ENCODE assay signal across 15 cellular contexts in genomic region chr2:239329972-239330572, GRCh38.
DNase-seq lines count a peak whose midpoint lies in the region; ATAC-seq and TF ChIP-seq lines count a peak whose summit lies in the region.
"Had no signal": no experiment of that assay in that cellular context is flagged by ENCODE, and none has a peak within 500 bp of the region (broad histone marks: within the 10 kb centered on the region; RNA-seq: fewer than 3 reads in every experiment).

No MANE protein-coding gene starts in this region.

- peak overlapping the region; percentile 54 for H3K27ac Mint-ChIP-seq in activated naive CD8-positive, alpha-beta T cell treated with anti-CD3 and anti-CD28 coated beads, Interleukin-2, amount 10 ng/mL, durations not matched to agents 7 days and 5 days
- no peak overlapping the region for H3K27ac Mint-ChIP-seq in activated naive CD8-positive, alpha-beta T cell treated with anti-CD3 and anti-CD28 coated beads, Interleukin-2, amount 50 U/mL, for 24 hours
- peak overlapping the region; percentile 79 for H3K27ac Mint-ChIP-seq in nephron progenitor cell
- H3K27ac Mint-ChIP-seq: activated CD8-positive, alpha-beta T cell treated with anti-CD3 and anti-CD28 coated beads for 36 hours; dendritic cell treated with granulocyte-macrophage colony-stimulating factor and Interleukin-4, amounts not matched to agents 40 ng/mL and 50 ng/mL, for 4 days; natural killer cell treated with Interleukin-12 subunit alpha and Interleukin-12 subunit beta and Interleukin-15 and Interleukin-18, amount 100 ng/mL, for 72 hours had no signal

- no peaks in the 10 kb centered on the region for H3K9me3 Mint-ChIP-seq in activated naive CD8-positive, alpha-beta T cell treated with anti-CD3 and anti-CD28 coated beads, Interleukin-2, amount 10 ng/mL, durations not matched to agents 7 days and 5 days
- no peaks in the 10 kb centered on the region for H3K9me3 Mint-ChIP-seq in activated naive CD8-positive, alpha-beta T cell treated with anti-CD3 and anti-CD28 coated beads, Interleukin-2, amount 50 U/mL, for 24 hours
- peaks cover 4% of the 10 kb centered on the region for H3K9me3 Mint-ChIP-seq in nephron progenitor cell
- H3K9me3 Mint-ChIP-seq: dendritic cell treated with granulocyte-macrophage colony-stimulating factor and Interleukin-4, amounts not matched to agents 40 ng/mL and 50 ng/mL, for 4 days; natural killer cell treated with Interleukin-12 subunit alpha and Interleukin-12 subunit beta and Interleukin-15 and Interleukin-18, amount 100 ng/mL, for 72 hours had no signal

- H3K27me3 Mint-ChIP-seq in activated naive CD8-positive, alpha-beta T cell treated with anti-CD3 and anti-CD28 coated beads, Interleukin-2, amount 10 ng/mL, durations not matched to agents 7 days and 5 days: peaks cover 2% of the 10 kb centered on the region
- no peaks in the 10 kb centered on the region for H3K27me3 Mint-ChIP-seq in activated naive CD8-positive, alpha-beta T cell treated with anti-CD3 and anti-CD28 coated beads, Interleukin-2, amount 50 U/mL, for 24 hours
- H3K27me3 Mint-ChIP-seq in nephron progenitor cell (ENCODE audit: low read depth, poor library complexity): no peaks in the 10 kb centered on the region
- H3K27me3 Mint-ChIP-seq: activated CD8-positive, alpha-beta T cell treated with anti-CD3 and anti-CD28 coated beads for 36 hours; dendritic cell treated with granulocyte-macrophage colony-stimulating factor and Interleukin-4, amounts not matched to agents 40 ng/mL and 50 ng/mL, for 4 days had no signal

- no peak overlapping the region for H3K4me3 Mint-ChIP-seq in activated naive CD8-positive, alpha-beta T cell treated with anti-CD3 and anti-CD28 coated beads, Interleukin-2, amount 10 ng/mL, durations not matched to agents 7 days and 5 days
- H3K4me3 Mint-ChIP-seq in activated naive CD8-positive, alpha-beta T cell treated with anti-CD3 and anti-CD28 coated beads, Interleukin-2, amount 50 U/mL, for 24 hours: no peak overlapping the region
- H3K4me3 Mint-ChIP-seq in nephron progenitor cell: peak overlapping the region; percentile 25
- H3K4me3 Mint-ChIP-seq: activated CD8-positive, alpha-beta T cell treated with anti-CD3 and anti-CD28 coated beads for 36 hours; dendritic cell treated with granulocyte-macrophage colony-stimulating factor and Interleukin-4, amounts not matched to agents 40 ng/mL and 50 ng/mL, for 4 days; natural killer cell treated with Interleukin-12 subunit alpha and Interleukin-12 subunit beta and Interleukin-15 and Interleukin-18, amount 100 ng/mL, for 72 hours; T-helper 1 cell treated with Interleukin-12 subunit alpha and Interleukin-12 subunit beta and Interleukin-4 antibody, amounts not matched to agents 30 μg/mL and 1 μg/mL, for 36 hours had no signal

- H3K4me1 ChIP-seq in esophagus (ENCODE audit: control insufficient read depth in 2 of 2, insufficient read depth in 2 of 2, low read length in 1 of 2) (peaks cover 6 to 26% of the 10 kb centered on the region in 2 donors), uterus (peaks cover 22 to 25% of the 10 kb centered on the region in 2 donors)

- POLR2A ChIA-PET in activated naive CD8-positive, alpha-beta T cell treated with anti-CD3 and anti-CD28 coated beads, Interleukin-2, amount 10 ng/mL, durations not matched to agents 7 days and 5 days (lab: Charles Lee): interaction anchor here (0.8 kb wide), 1 partner anchor 69 kb away, joined by 3 read pairs; no protein-coding TSS in a partner anchor

- no peaks in the 10 kb centered on the region for H3K36me3 ChIP-seq in esophagus (ENCODE audit: control insufficient read depth in 2 of 2, insufficient read depth in 2 of 2, low read length in 1 of 2)
- no peaks in the 10 kb centered on the region for H3K36me3 ChIP-seq in uterus

- H3K27ac ChIP-seq in esophagus (ENCODE audit: low read depth in 2 of 2, low read length in 1 of 2): peak overlapping the region; percentile 85 to 86
- H3K27ac ChIP-seq in uterus: peak overlapping the region; percentile 92 to 94

- H3K4me3 ChIP-seq in esophagus (ENCODE audit: low read depth in 1 of 2, low read length in 2 of 2): no peak overlapping the region
- H3K4me3 ChIP-seq in uterus: no peak overlapping the region

- WGBS in esophagus, 2 donors: 77 to 85% methylated on average over 12 to 15 of the region's 15 CpGs

- H3K27me3 ChIP-seq in esophagus (ENCODE audit: control insufficient read depth in 1 of 2, insufficient read depth in 2 of 2, low read length in 2 of 2) (no peaks in the 10 kb centered on the region), uterus (no peaks in the 10 kb centered on the region)

- H3K36me3 Mint-ChIP-seq in activated naive CD8-positive, alpha-beta T cell treated with anti-CD3 and anti-CD28 coated beads, Interleukin-2, amount 10 ng/mL, durations not matched to agents 7 days and 5 days: peaks cover 3% of the 10 kb centered on the region
- peaks cover 7% of the 10 kb centered on the region for H3K36me3 Mint-ChIP-seq in activated naive CD8-positive, alpha-beta T cell treated with anti-CD3 and anti-CD28 coated beads, Interleukin-2, amount 50 U/mL, for 24 hours (ENCODE audit: low read depth)
- H3K36me3 Mint-ChIP-seq in nephron progenitor cell (ENCODE audit: low read depth): peaks cover 13% of the 10 kb centered on the region
- H3K36me3 Mint-ChIP-seq: natural killer cell treated with Interleukin-12 subunit alpha and Interleukin-12 subunit beta and Interleukin-15 and Interleukin-18, amount 100 ng/mL, for 72 hours had no signal

- DNase-seq in activated naive CD8-positive, alpha-beta T cell treated with anti-CD3 and anti-CD28 coated beads, Interleukin-2, amount 10 ng/mL, durations not matched to agents 7 days and 5 days: no peak
- no peak for DNase-seq in activated naive CD8-positive, alpha-beta T cell treated with anti-CD3 and anti-CD28 coated beads, Interleukin-2, amount 50 U/mL, for 24 hours
- no peak for DNase-seq in nephron progenitor cell
- peak in 1 of 2 donors; percentile 50 for DNase-seq in uterus
- no peak for DNase-seq in activated gamma-delta T cell (lab: John Stamatoyannopoulos, UW)
- DNase-seq: activated CD8-positive, alpha-beta T cell treated with anti-CD3 and anti-CD28 coated beads for 36 hours; kidney; OCI-M1 had no signal

- H3K9me3 ChIP-seq in esophagus (ENCODE audit: control insufficient read depth in 2 of 2, insufficient read depth in 1 of 2, low read depth in 1 of 2, low read length in 1 of 2): no peaks in the 10 kb centered on the region
- no peaks in the 10 kb centered on the region for H3K9me3 ChIP-seq in uterus

- TF ChIP-seq POLR2A in uterus (IDR thresholded peaks at IDR 0.05): no peak

- intact Hi-C loops in uterus (cut with DNase I; ENCODE audit: low total_unique reads): no loop called here

- TF ChIP-seq CTCF in nephron progenitor cell (IDR thresholded peaks at IDR 0.05): no peak
- no peak for TF ChIP-seq CTCF in uterus (IDR thresholded peaks at IDR 0.05)

- peaks cover 43% of the 10 kb centered on the region for H3K4me1 Mint-ChIP-seq in activated naive CD8-positive, alpha-beta T cell treated with anti-CD3 and anti-CD28 coated beads, Interleukin-2, amount 10 ng/mL, durations not matched to agents 7 days and 5 days
- peaks cover 49% of the 10 kb centered on the region for H3K4me1 Mint-ChIP-seq in activated naive CD8-positive, alpha-beta T cell treated with anti-CD3 and anti-CD28 coated beads, Interleukin-2, amount 50 U/mL, for 24 hours
- peaks cover 57% of the 10 kb centered on the region for H3K4me1 Mint-ChIP-seq in nephron progenitor cell

- ATAC-seq in activated naive CD8-positive, alpha-beta T cell treated with anti-CD3 and anti-CD28 coated beads, Interleukin-2, amount 10 ng/mL, durations not matched to agents 7 days and 5 days (ENCODE audit: low read depth): no peak
- no peak for ATAC-seq in activated naive CD8-positive, alpha-beta T cell treated with anti-CD3 and anti-CD28 coated beads, Interleukin-2, amount 50 U/mL, for 24 hours
- ATAC-seq in HG02938 (IDR thresholded peaks at IDR 0.05; ENCODE audit: unreplicated experiment) (no peak), HG03520 (IDR thresholded peaks at IDR 0.05; ENCODE audit: unreplicated experiment) (no peak)
- ATAC-seq: activated CD8-positive, alpha-beta T cell treated with anti-CD3 and anti-CD28 coated beads for 36 hours; activated naive CD4-positive, alpha-beta T cell treated with anti-CD3 and anti-CD28 coated beads, Interleukin-2, amount 50 U/mL, for 72 hours; natural killer cell treated with Interleukin-12 subunit alpha and Interleukin-12 subunit beta and Interleukin-15 and Interleukin-18, amount 100 ng/mL, for 72 hours had no signal
